In genomic region chr10:70455213-70455630, GRCh38 we compare ENCODE assay signal across 28 cellular contexts. TPM values are rescaled to one million over a fixed set of nuclear protein-coding genes. Genes with fewer than 3 reads are reported as not detected.
DNase-seq lines count a peak whose midpoint lies in the region; ATAC-seq, FAIRE-seq and TF ChIP-seq lines count a peak whose summit lies in the region.
"Had no signal": no experiment of that assay in that cellular context is flagged by ENCODE, and none has a peak within 500 bp of the region (broad histone marks: within the 10 kb centered on the region; RNA-seq: fewer than 3 reads in every experiment).

No MANE protein-coding gene starts in this region.

- no peak overlapping the region for H3K4ac ChIP-seq in H9 (ENCODE audit: low read depth, low read length)

- no peaks in the 10 kb centered on the region; a peak in 1 of 22 replicates for H4K20me1 ChIP-seq in BLaER1 treated with 17β-estradiol and CSF1 and Interleukin-3, amounts not matched to agents 10 nM and 100 nM
- no peaks in the 10 kb centered on the region for H4K20me1 ChIP-seq in H9 (ENCODE audit: control insufficient read depth, insufficient read depth, insufficient read length)
- peaks cover 14% of the 10 kb centered on the region; the same call in 1 of the 2 replicates for H4K20me1 ChIP-seq in K562 (replicated peaks; ENCODE audit: control insufficient read depth, insufficient read depth, low read length)

- H2BK12ac ChIP-seq in H9 (ENCODE audit: insufficient read length, low read depth, low read length): no peak overlapping the region

- no peak overlapping the region for H4K8ac ChIP-seq in H9 (replicated peaks; ENCODE audit: insufficient read length, low read depth, low read length)

- POLR2A ChIA-PET in K562 (lab: Yijun Ruan, JAX): interaction anchor here (1.0 to 1.3 kb wide), 2 partner anchors 9 to 10 kb away, joined by 3 read pairs; no protein-coding TSS in a partner anchor

- H3K36me3 ChIP-seq in BLaER1 treated with 17β-estradiol and CSF1 and Interleukin-3, amounts not matched to agents 10 nM and 100 nM: no peaks in the 10 kb centered on the region
- H3K36me3 ChIP-seq in K562 (ENCODE audit: control insufficient read depth, insufficient read depth, low read length): no peaks in the 10 kb centered on the region
- H3K36me3 ChIP-seq: MG63 had no signal

- no peaks in the 10 kb centered on the region for H3K79me2 ChIP-seq in H9 (ENCODE audit: insufficient read depth, low read length)
- H3K79me2 ChIP-seq in K562 (ENCODE audit: control insufficient read depth, insufficient read depth, low read length): no peaks in the 10 kb centered on the region

- CTCF ChIA-PET in K562 (lab: Yijun Ruan, JAX; ENCODE audit: low intra/inter-chr PET ratio): no interaction called here

- TF ChIP-seq POLR2A in K562 (conservative IDR thresholded peaks at IDR 0.05): no peak

- no peaks in the 10 kb centered on the region for H3K9me1 ChIP-seq in K562 (ENCODE audit: control insufficient read depth, insufficient read depth, low read length)

- no peak overlapping the region for H3K56ac ChIP-seq in H9 (ENCODE audit: insufficient read length, low read depth, low read length)

- peaks cover 9 to 26% (median 16%) of the 10 kb centered on the region in 11 experiments for H3K27me3 ChIP-seq in BLaER1 treated with 17β-estradiol and CSF1 and Interleukin-3, amounts not matched to agents 10 nM and 100 nM
- H3K27me3 ChIP-seq in H9 (ENCODE audit: insufficient read depth, low read length) (peaks cover 14% of the 10 kb centered on the region; the same call in 1 of the 2 replicates), K562 (ENCODE audit: control insufficient read depth in 2 of 2, insufficient read depth in 2 of 2, low read length in 2 of 2) (peaks cover 57 to 65% of the 10 kb centered on the region in 2 experiments)
- H3K27me3 ChIP-seq: MG63 had no signal

- intact Hi-C loops in K562 (cut with micrococcal nuclease): loop anchor here (5.0 kb wide), 1 partner anchor 73 kb away; the partner anchor contains the start of gene LRRC20

- no peak overlapping the region for H3K4me3 ChIP-seq in BLaER1 treated with 17β-estradiol and CSF1 and Interleukin-3, amounts not matched to agents 10 nM and 100 nM
- H3K4me3 ChIP-seq in K562: no peak overlapping the region
- H3K4me3 ChIP-seq: MG63, SK-N-MC had no signal

- FAIRE-seq in K562 (lab: Jason Lieb, UNC): no peak
- FAIRE-seq: G401.6, RCC 7860 had no signal

- TF ChIP-seq EP300 in K562 (IDR thresholded peaks at IDR 0.05; ENCODE audit: low read length): no peak

- H3K27ac Mint-ChIP-seq in H9: peak overlapping the region in 2 of 3 experiments; percentile 40 to 72; a peak in 2 of 7 replicates
- H3K27ac Mint-ChIP-seq: IgD-negative memory B cell, T-cell had no signal

- peaks cover 14% of the 10 kb centered on the region for H3K23me2 ChIP-seq in H9 (ENCODE audit: insufficient read length, low read depth, low read length, poor library complexity, severe bottlenecking)

- ATAC-seq in K562: no peak
- ATAC-seq: T-cell had no signal

- no peak overlapping the region for H3K23ac ChIP-seq in H9 (ENCODE audit: insufficient read length, low read depth, low read length)

- H3K27me3 Mint-ChIP-seq in H9 (ENCODE audit: low read depth): peaks cover 83% of the 10 kb centered on the region

- no peaks in the 10 kb centered on the region for H3K79me1 ChIP-seq in H9 (ENCODE audit: insufficient read depth, low read depth, low read length, poor library complexity, severe bottlenecking)

- H2AFZ ChIP-seq in H9 (ENCODE audit: low read length) (no peak overlapping the region), K562 (ENCODE audit: low read depth, low read length) (no peak overlapping the region)

- H2BK15ac ChIP-seq in H9 (ENCODE audit: low read depth, low read length): no peak overlapping the region

- no peak overlapping the region for H3K9ac ChIP-seq in BLaER1 treated with 17β-estradiol and CSF1 and Interleukin-3, amounts not matched to agents 10 nM and 100 nM
- no peak overlapping the region for H3K9ac ChIP-seq in H9 (ENCODE audit: extremely low read depth, insufficient read length, low read length)
- H3K9ac ChIP-seq in K562 (ENCODE audit: insufficient read depth in 1 of 2, low read depth in 2 of 2, low read length in 2 of 2): no peak overlapping the region

- H3K4me3 Mint-ChIP-seq in H9: peak overlapping the region; percentile 17 to 28; a peak in 4 of 5 replicates
- H3K4me3 Mint-ChIP-seq: IgD-negative memory B cell, T-cell had no signal

- no peak overlapping the region for H2BK5ac ChIP-seq in H9 (ENCODE audit: insufficient read length, low read length)

- no peak overlapping the region for H2BK20ac ChIP-seq in H9 (ENCODE audit: low read depth, low read length, poor library complexity, severe bottlenecking)

- no peaks in the 10 kb centered on the region; a peak in 1 of 7 replicates for H3K36me3 Mint-ChIP-seq in H9 (ENCODE audit: insufficient read depth in 1 of 3, low read depth in 3 of 3)
- H3K36me3 Mint-ChIP-seq: IgD-negative memory B cell, T-cell had no signal

- no peak overlapping the region for H3K18ac ChIP-seq in H9 (ENCODE audit: insufficient read length, low read depth, low read length)

- peak; percentile 97 for DNase-seq in H9
- DNase-seq in K562 (ENCODE audit: extremely low read depth in 1 of 4, low spot score in 3 of 4): no peak
- DNase-seq in iPS-NIHi7 (ENCODE audit: extremely low spot score): peak; percentile 85
- DNase-seq in MV-4-11 (lab: John Stamatoyannopoulos, UW): no peak
- DNase-seq in cortex of kidney (lab: John Stamatoyannopoulos, UW): no peak
- no peak for DNase-seq in NCI-H2171 treated with DMSO at 0.1 percent for 48 hours (lab: John Stamatoyannopoulos, UW)
- DNase-seq in CD1c-positive myeloid dendritic cell (ENCODE audit: extremely low spot score): no peak
- DNase-seq: DMS 273 treated with DMSO at 0.1 percent for 48 hours; DND-41; Kasumi-1; MG63; NCI-H1092; NCI-H146; NCI-H2029 treated with DMSO at 0.1 percent for 48 hours; NCI-H2171; NCI-H446; NCI-H69; NK-92 treated with Interleukin-12 subunit alpha and Interleukin-12 subunit beta, amount 100 ng/mL, for 24 hours; SHP77; T-cell had no signal

- peaks cover 24 to 55% (median 45%) of the 10 kb centered on the region in 10 experiments for H3K4me1 ChIP-seq in BLaER1 treated with 17β-estradiol and CSF1 and Interleukin-3, amounts not matched to agents 10 nM and 100 nM
- H3K4me1 ChIP-seq in H9 (ENCODE audit: insufficient read depth, low read length) (peaks cover 16% of the 10 kb centered on the region; the same call in 1 of the 2 replicates), K562 (replicated peaks in 1 of 2; ENCODE audit: control insufficient read depth in 2 of 2, insufficient read depth in 2 of 2, low read length in 2 of 2) (peaks cover 5 to 14% of the 10 kb centered on the region in 2 experiments; a peak in 3 of 5 replicates)

- TF ChIP-seq RAD21 in K562 (CRISPR knock-in tag; conservative IDR thresholded peaks at IDR 0.05 in 1 of 2, IDR thresholded peaks at IDR 0.05 in 1 of 2): no peak

- H3K4me1 Mint-ChIP-seq in H9: peaks cover 50 to 53% of the 10 kb centered on the region in 2 experiments

- BruUV-seq in K562 (replicated peaks; lab: Mats Ljungman, UMichigan): no TSS peak

- H3K27ac ChIP-seq in BLaER1 treated with 17β-estradiol and CSF1 and Interleukin-3, amounts not matched to agents 10 nM and 100 nM: no peak overlapping the region
- H3K27ac ChIP-seq in H9 (ENCODE audit: insufficient read length, low read depth, low read length): no peak overlapping the region
- H3K27ac ChIP-seq in K562 (ENCODE audit: extremely low read depth, low read depth, low read length): no peak overlapping the region
- H3K27ac ChIP-seq: C4-2B, SK-N-MC had no signal

- no peak overlapping the region for H2BK120ac ChIP-seq in H9 (ENCODE audit: low read depth, low read length, poor library complexity, severe bottlenecking)

- H4K91ac ChIP-seq in H9 (ENCODE audit: insufficient read length, low read depth, low read length): no peak overlapping the region

- in situ Hi-C loops in K562 (cut with MboI): no loop called here

- no peak overlapping the region for H3K14ac ChIP-seq in H9 (ENCODE audit: insufficient read depth, low read length)

- TF ChIP-seq CTCF in H9 (conservative IDR thresholded peaks at IDR 0.05) (no peak), K562 (IDR thresholded peaks at IDR 0.05 in 2 of 3, conservative IDR thresholded peaks at IDR 0.05 in 1 of 3; ENCODE audit: insufficient read depth in 2 of 3, low read depth in 1 of 3, low read length in 3 of 3) (no peak)

- H3T11ph ChIP-seq in H9 (ENCODE audit: low read length): no peak overlapping the region

- no peak overlapping the region for H4K5ac ChIP-seq in H9 (ENCODE audit: insufficient read length, low read depth, low read length)

- WGBS in H9 (ENCODE audit: extremely low coverage, insufficient read length, low lambda C conversion rate): no CpG with 5 or more reads among the region's 6 CpGs
- 6% methylated on average over 6 of the region's 6 CpGs for WGBS in K562 (ENCODE audit: insufficient coverage, low coverage, missing lambda C conversion rate)

- H3K9me3 Mint-ChIP-seq in H9: no peaks in the 10 kb centered on the region; a peak in 1 of 5 replicates
- H3K9me3 Mint-ChIP-seq: IgD-negative memory B cell, T-cell had no signal

- no peak overlapping the region for H2AK5ac ChIP-seq in H9 (ENCODE audit: insufficient read length, low read length)

- H3K4me2 ChIP-seq in BLaER1 treated with 17β-estradiol and CSF1 and Interleukin-3, amounts not matched to agents 10 nM and 100 nM: peak overlapping the region in 8 of 11 experiments; percentile 68 to 94 (median 90); a peak in 12 of 22 replicates
- H3K4me2 ChIP-seq in H9 (ENCODE audit: insufficient read depth, insufficient read length, low read length): peak overlapping the region; percentile 48
- no peak overlapping the region for H3K4me2 ChIP-seq in K562 (ENCODE audit: insufficient read depth, low read length)

- H3K9me3 ChIP-seq in BLaER1 treated with 17β-estradiol and CSF1 and Interleukin-3, amounts not matched to agents 10 nM and 100 nM (replicated peaks in 1 of 11): no peaks in the 10 kb centered on the region
- H3K9me3 ChIP-seq in H9 (ENCODE audit: control insufficient read depth, low read depth, low read length): no peaks in the 10 kb centered on the region
- H3K9me3 ChIP-seq in K562 (replicated peaks; ENCODE audit: control insufficient read depth, insufficient read depth, low read depth, low read length): no peaks in the 10 kb centered on the region
- H3K9me3 ChIP-seq: MG63 had no signal

RNA-seq across cellular contexts. Expression of gene NODAL, which starts 13.7 kb away (rescaled TPM):
- total RNA-seq in H9 (2021) (80.7 and 84.7 TPM in 2 replicates), K562 (2014; rRNA removed) (not detected in 2 replicates), K562 (2014; rRNA removed; fragmentation: Illumina TruSeq; extraction: Trizol) (not detected in 2 replicates), K562 (2015; rRNA removed; fragmentation: Illumina TruSeq; extraction: Trizol) (not detected in 2 replicates), K562 (2021) (not detected in 2 replicates)
- not detected in 2 replicates for total RNA-seq in K562 (2011; cell fraction: chromatin; rRNA removed; ENCODE audit: low replicate concordance)
- not detected in 2 replicates for total RNA-seq in K562 (2011; cell fraction: nucleolus; rRNA removed)
- total RNA-seq in K562 (2011; cell fraction: nucleoplasm; rRNA removed): not detected in 2 replicates
- polyA plus RNA-seq in K562 (2011; rRNA removed) (not detected in 2 replicates), K562 (2014; fragmentation: Illumina TruSeq; extraction: Trizol) (not detected in 2 replicates), K562 (2014; fragmentation: Nextera tagmentation; extraction: Ambion mirVana) (not detected), K562 (2014; rRNA removed) (not detected in 2 replicates)
- not detected in 2 replicates for polyA plus RNA-seq in K562 (2011; cell fraction: cytosol; rRNA removed)
- polyA plus RNA-seq in K562 (2011; cell fraction: nucleus; rRNA removed): not detected in 2 replicates
- polyA plus RNA-seq in K562 (2012): not detected in 2 replicates
- polyA minus RNA-seq in K562 (2011; rRNA and poly(A)+ RNA removed): not detected in 2 replicates
- not detected in 2 replicates for polyA minus RNA-seq in K562 (2011; cell fraction: cytosol; rRNA and poly(A)+ RNA removed)
- not detected in 2 replicates for polyA minus RNA-seq in K562 (2011; cell fraction: nucleus; rRNA and poly(A)+ RNA removed)
- total RNA-seq: A673, OCI-LY7, T-cell had no signal
- polyA plus RNA-seq: IgD-negative memory B cell had no signal

RNA-seq across cellular contexts. Expression of gene PALD1, which starts 23.3 kb away (rescaled TPM):
- 21.1 and 21.6 TPM in 2 replicates for total RNA-seq in H9 (2021)
- 0.14 and 0.72 TPM in 2 replicates for total RNA-seq in K562 (2011; cell fraction: chromatin; rRNA removed; ENCODE audit: low replicate concordance)
- total RNA-seq in K562 (2011; cell fraction: nucleolus; rRNA removed): 0.26 and 0.67 TPM in 2 replicates
- total RNA-seq in K562 (2011; cell fraction: nucleoplasm; rRNA removed): 0.15 and 0.29 TPM in 2 replicates
- total RNA-seq in K562 (2014; rRNA removed): 0.09 and 0.16 TPM in 2 replicates
- 0.03 and 0.07 TPM in 2 replicates for total RNA-seq in K562 (2014; rRNA removed; fragmentation: Illumina TruSeq; extraction: Trizol)
- 0.04 and 0.07 TPM in 2 replicates for total RNA-seq in K562 (2015; rRNA removed; fragmentation: Illumina TruSeq; extraction: Trizol)
- total RNA-seq in K562 (2021): 0.27 and 0.29 TPM in 2 replicates
- 0.13 and 0.26 TPM in 2 replicates for polyA plus RNA-seq in K562 (2011; rRNA removed)
- polyA plus RNA-seq in K562 (2011; cell fraction: cytosol; rRNA removed): 0.18 and 0.25 TPM in 2 replicates
- polyA plus RNA-seq in K562 (2011; cell fraction: nucleus; rRNA removed): 0.53 and 0.81 TPM in 2 replicates
- 0.08 and 0.11 TPM in 2 replicates for polyA plus RNA-seq in K562 (2012)
- 0.03 and 0.15 TPM in 2 replicates for polyA plus RNA-seq in K562 (2014; fragmentation: Illumina TruSeq; extraction: Trizol)
- not detected for polyA plus RNA-seq in K562 (2014; fragmentation: Nextera tagmentation; extraction: Ambion mirVana)
- polyA plus RNA-seq in K562 (2014; rRNA removed): 0.13 and 0.15 TPM in 2 replicates
- polyA minus RNA-seq in K562 (2011; rRNA and poly(A)+ RNA removed): 0.15 and 0.25 TPM in 2 replicates
- 0.19 TPM in 1 of 2 replicates, not detected in the other for polyA minus RNA-seq in K562 (2011; cell fraction: cytosol; rRNA and poly(A)+ RNA removed)
- polyA minus RNA-seq in K562 (2011; cell fraction: nucleus; rRNA and poly(A)+ RNA removed): under 0.01 and 0.44 TPM in 2 replicates

RNA-seq across cellular contexts. Expression of gene EIF4EBP2, which starts 51.3 kb away (rescaled TPM):
- total RNA-seq in H9 (2021): 91.1 and 93.2 TPM in 2 replicates
- 14.7 and 24.0 TPM in 2 replicates for total RNA-seq in K562 (2011; cell fraction: chromatin; rRNA removed; ENCODE audit: low replicate concordance)
- total RNA-seq in K562 (2011; cell fraction: nucleolus; rRNA removed): 12.2 and 12.6 TPM in 2 replicates
- total RNA-seq in K562 (2011; cell fraction: nucleoplasm; rRNA removed): 24.9 and 39.0 TPM in 2 replicates
- 18.3 and 24.5 TPM in 2 replicates for total RNA-seq in K562 (2014; rRNA removed)
- total RNA-seq in K562 (2014; rRNA removed; fragmentation: Illumina TruSeq; extraction: Trizol): 46.5 and 54.1 TPM in 2 replicates
- total RNA-seq in K562 (2015; rRNA removed; fragmentation: Illumina TruSeq; extraction: Trizol): 38.1 and 39.4 TPM in 2 replicates
- total RNA-seq in K562 (2021): 54.1 and 61.8 TPM in 2 replicates
- 34.9 and 38.3 TPM in 2 replicates for polyA plus RNA-seq in K562 (2011; rRNA removed)
- 16.6 and 34.9 TPM in 2 replicates for polyA plus RNA-seq in K562 (2011; cell fraction: cytosol; rRNA removed)
- 12.7 and 16.0 TPM in 2 replicates for polyA plus RNA-seq in K562 (2011; cell fraction: nucleus; rRNA removed)
- 46.6 and 46.7 TPM in 2 replicates for polyA plus RNA-seq in K562 (2012)
- 57.4 and 67.5 TPM in 2 replicates for polyA plus RNA-seq in K562 (2014; fragmentation: Illumina TruSeq; extraction: Trizol)
- 10 to 100 TPM; 16.1 to 25.5 TPM for polyA plus RNA-seq in K562 (2014; fragmentation: Nextera tagmentation; extraction: Ambion mirVana)
- 27.5 and 31.3 TPM in 2 replicates for polyA plus RNA-seq in K562 (2014; rRNA removed)
- 58.4 and 64.6 TPM in 2 replicates for polyA minus RNA-seq in K562 (2011; rRNA and poly(A)+ RNA removed)
- polyA minus RNA-seq in K562 (2011; cell fraction: cytosol; rRNA and poly(A)+ RNA removed): 32.8 and 50.2 TPM in 2 replicates
- polyA minus RNA-seq in K562 (2011; cell fraction: nucleus; rRNA and poly(A)+ RNA removed): 5.9 and 11.8 TPM in 2 replicates

Comparison
In these comparisons a context has a peak if more than half of its experiments do, and no peak if none do; other contexts are left out.
1. DNase-seq: peak in H9 (single experiment) and iPS-NIHi7 (single experiment); none in K562 (0 of 4), MV-4-11 (single experiment), cortex of kidney (single experiment), NCI-H2171 treated with DMSO at 0.1 percent for 48 hours (single experiment) and CD1c-positive myeloid dendritic cell (single experiment).
2. RNA of gene NODAL, which starts 13.7 kb away (total RNA-seq): 80.7 to 84.7 TPM in H9; not detected in K562; every median in the first group is over 10 times any median in the second.
3. RNA of gene PALD1, which starts 23.3 kb away (total RNA-seq): 21.1 to 21.6 TPM in H9; 0.03 to 0.72 TPM in K562; every median in the first group is over 10 times any median in the second.